In the genomic region with DNA sequence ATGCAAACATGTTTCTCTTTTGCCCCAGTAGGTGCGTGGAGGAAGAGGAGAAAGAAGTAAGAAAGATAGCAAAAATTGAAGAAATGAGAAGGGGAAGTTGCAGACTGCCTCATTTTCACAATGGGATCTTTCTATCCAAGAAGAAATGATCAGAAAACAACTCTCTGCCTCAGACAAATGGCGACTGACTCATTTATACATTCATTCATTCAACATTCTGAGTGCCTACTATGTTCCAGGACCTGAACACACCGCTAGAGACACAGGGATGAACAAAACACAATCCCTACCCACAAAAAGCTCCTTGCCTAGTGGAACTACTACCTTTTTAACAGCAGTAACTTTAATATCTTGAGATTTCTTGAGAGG, we compare ENCODE assay signal across 8 cellular contexts.
A peak's percentile ranks its signal among the peaks of the same experiment; 100 is the strongest.
DNase-seq lines count a peak whose midpoint lies in the region; ATAC-seq and TF ChIP-seq lines count a peak whose summit lies in the region.

No MANE protein-coding gene starts in this region.

- ATAC-seq in GM21576 (IDR thresholded peaks at IDR 0.05; ENCODE audit: unreplicated experiment) (peak; percentile 14), HG02870 (IDR thresholded peaks at IDR 0.05; ENCODE audit: unreplicated experiment) (no peak)

- H3K36me3 ChIP-seq in muscle layer of duodenum (ENCODE audit: control insufficient read depth in 1 of 2, insufficient read depth in 2 of 2, low read length in 2 of 2), result peaks cover 0 to 6% of the 10 kb centered on the region in 2 donors

- H3K27me3 ChIP-seq in muscle layer of duodenum (ENCODE audit: low read depth, low read length), result no peaks in the 10 kb centered on the region

- in situ Hi-C loops in GM13976 (cut with MboI; ENCODE audit: low sequenced_read_pairs, unreplicated experiment), result no loop called here

- H3K4me3 ChIP-seq in NB4 (ENCODE audit: low read depth, low read length) (peak overlapping the region; percentile 97), choroid plexus epithelial cell (ENCODE audit: low read depth, low read length) (peak overlapping the region; percentile 94), muscle layer of duodenum (ENCODE audit: low read depth in 1 of 2, low read length in 2 of 2) (peak overlapping the region; percentile 86 to 96)

- TF ChIP-seq CTCF in NB4 (IDR thresholded peaks at IDR 0.05; ENCODE audit: low read depth, low read length), result no peak
- TF ChIP-seq CTCF in choroid plexus epithelial cell (conservative IDR thresholded peaks at IDR 0.05; ENCODE audit: low read depth, low read length), result no peak
- TF ChIP-seq CTCF in GM13976 (IDR thresholded peaks at IDR 0.05; ENCODE audit: borderline replicate concordance, control extremely low read depth, extremely low read depth, insufficient read depth, missing control alignments), result no peak

- peaks cover 14 to 32% of the 10 kb centered on the region in 2 donors for H3K4me1 ChIP-seq in muscle layer of duodenum (ENCODE audit: control insufficient read depth in 1 of 2, insufficient read depth in 2 of 2, low read length in 2 of 2)

- H3K9me3 ChIP-seq in muscle layer of duodenum (ENCODE audit: control insufficient read depth in 1 of 2, low read length in 2 of 2), result no peaks in the 10 kb centered on the region

- TF ChIP-seq POLR2A in NB4 (IDR thresholded peaks at IDR 0.05; ENCODE audit: extremely low read depth, insufficient read length), result no peak

- peak overlapping the region; percentile 98 for H3K27ac ChIP-seq in muscle layer of duodenum (ENCODE audit: low read length)

- DNase-seq in COLO829 (ENCODE audit: low spot score) (peak; percentile 38), NB4 (ENCODE audit: low read depth) (peak; percentile 46), choroid plexus epithelial cell (ENCODE audit: low read depth) (peak; percentile 27), NCI-H2171 (lab: John Stamatoyannopoulos, UW) (no peak), GM13976 (ENCODE audit: low spot score) (no peak)

Comparison
In these comparisons a context has a peak if more than half of its experiments do, and no peak if none do; other contexts are left out.
1. DNase-seq: peak in COLO829 (single experiment), NB4 (single experiment) and choroid plexus epithelial cell (single experiment); none in NCI-H2171 (single experiment) and GM13976 (single experiment).
2. Peak in every context shown above with its lines, with median percentiles within 50 percentile points of each other: H3K4me3 ChIP-seq.